ENCODE assay signal across 1 cellular context in the genomic region with DNA sequence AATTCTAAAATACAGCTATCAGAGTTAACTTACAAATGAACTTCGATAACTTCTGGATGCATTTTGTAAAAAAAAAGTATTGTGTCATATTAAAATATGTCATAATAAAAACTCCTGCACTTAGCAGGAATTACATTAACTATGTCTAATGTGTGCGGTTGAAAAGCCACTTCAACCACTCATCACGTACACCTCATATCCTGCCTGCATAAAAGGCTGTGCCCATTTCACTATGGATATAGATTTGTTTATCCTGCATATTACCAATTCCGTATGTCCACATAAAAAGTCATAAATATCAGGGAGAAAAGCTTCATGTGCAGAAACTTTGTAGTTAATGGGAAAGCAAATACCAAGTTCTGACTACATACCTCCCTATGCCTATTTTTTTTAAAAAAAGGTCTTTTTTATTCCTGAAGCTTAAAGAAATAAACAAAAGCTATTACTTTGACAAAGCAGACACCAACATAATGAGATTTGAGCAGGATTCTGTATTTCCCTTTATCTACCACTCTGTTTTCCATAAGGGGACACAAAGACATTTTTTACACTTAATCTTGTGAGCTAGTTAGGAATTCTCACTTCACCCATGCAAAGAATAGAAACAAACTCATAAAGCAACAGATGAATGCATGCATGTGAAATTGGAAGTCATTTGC.
TF ChIP-seq lines count a peak whose summit lies in the region.

No MANE protein-coding gene starts in this region.

TF ChIP-seq in IMR-90, 13 proteins besides CTCF, POLR2A, EP300 and RAD21 (continued from another document):
- TF ChIP-seq, protein P1, sequence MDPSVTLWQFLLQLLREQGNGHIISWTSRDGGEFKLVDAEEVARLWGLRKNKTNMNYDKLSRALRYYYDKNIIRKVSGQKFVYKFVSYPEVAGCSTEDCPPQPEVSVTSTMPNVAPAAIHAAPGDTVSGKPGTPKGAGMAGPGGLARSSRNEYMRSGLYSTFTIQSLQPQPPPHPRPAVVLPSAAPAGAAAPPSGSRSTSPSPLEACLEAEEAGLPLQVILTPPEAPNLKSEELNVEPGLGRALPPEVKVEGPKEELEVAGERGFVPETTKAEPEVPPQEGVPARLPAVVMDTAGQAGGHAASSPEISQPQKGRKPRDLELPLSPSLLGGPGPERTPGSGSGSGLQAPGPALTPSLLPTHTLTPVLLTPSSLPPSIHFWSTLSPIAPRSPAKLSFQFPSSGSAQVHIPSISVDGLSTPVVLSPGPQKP (IDR thresholded peaks at IDR 0.05; ENCODE audit: borderline replicate concordance, low read depth, low read length): no peak
- no peak for TF ChIP-seq CHD1 (IDR thresholded peaks at IDR 0.05; ENCODE audit: low read depth, low read length)
- TF ChIP-seq MXI1 (IDR thresholded peaks at IDR 0.05; ENCODE audit: borderline replicate concordance, low read depth, low read length): no peak
- TF ChIP-seq SMC3 (IDR thresholded peaks at IDR 0.05; ENCODE audit: low read depth, low read length): no peak
